ENCODE assay signal across 16 cellular contexts in the genomic region with DNA sequence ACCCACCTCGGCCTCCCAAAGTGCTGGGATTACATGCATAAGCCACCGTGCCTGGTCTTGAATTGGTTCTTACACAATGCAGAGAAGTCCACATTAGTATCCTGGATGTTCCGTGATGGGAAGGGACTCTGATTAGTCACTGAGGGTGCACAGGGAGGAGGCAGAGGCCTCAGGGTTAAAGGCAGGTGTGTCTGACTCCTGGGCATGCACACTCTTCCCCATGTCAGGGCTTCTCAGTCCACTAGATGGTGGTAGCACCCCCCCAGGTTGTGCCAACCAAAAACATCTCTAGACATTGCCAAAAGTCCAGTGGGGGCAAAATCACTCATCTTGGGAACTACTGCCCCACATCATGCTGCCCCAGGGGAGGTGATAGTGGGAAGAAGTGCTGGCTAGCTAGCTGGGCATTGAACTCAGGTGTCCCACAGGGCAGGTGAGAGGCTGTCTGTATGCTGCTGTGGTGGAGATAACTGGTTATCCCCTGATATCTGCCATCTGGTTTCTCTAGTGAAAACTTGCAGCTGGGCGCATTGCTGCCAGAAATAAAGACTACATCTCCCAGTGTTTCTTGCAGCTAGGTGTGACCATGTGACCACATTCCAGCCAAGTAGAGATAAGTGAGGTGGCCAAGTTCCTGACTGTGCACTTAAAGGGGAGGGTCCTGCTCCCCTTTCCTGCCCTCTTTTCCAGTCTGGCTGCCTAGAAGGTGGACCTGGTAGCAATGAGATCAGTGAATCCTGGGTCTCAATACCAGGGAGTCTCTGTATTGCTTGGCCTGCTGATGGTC. TPM values are rescaled to one million over a fixed set of nuclear protein-coding genes. Genes with fewer than 3 reads are reported as not detected.
DNase-seq lines count a peak whose midpoint lies in the region; ATAC-seq, FAIRE-seq and TF ChIP-seq lines count a peak whose summit lies in the region.
"Had no signal": no experiment of that assay in that cellular context is flagged by ENCODE, and none has a peak within 500 bp of the region (broad histone marks: within the 10 kb centered on the region; RNA-seq: fewer than 3 reads in every experiment).

No MANE protein-coding gene starts in this region.

- BruUV-seq in MCF 10A (replicated peaks; lab: Mats Ljungman, UMichigan) (no TSS peak), OCI-LY7 (replicated peaks; lab: Mats Ljungman, UMichigan) (no TSS peak)

- H3K9me3 ChIP-seq in breast epithelium, result no peaks in the 10 kb centered on the region
- no peaks in the 10 kb centered on the region for H3K9me3 ChIP-seq in OCI-LY7 (ENCODE audit: low read length)
- H3K9me3 ChIP-seq in small intestine (ENCODE audit: control insufficient read depth, low read depth), result no peaks in the 10 kb centered on the region
- H3K9me3 ChIP-seq: BE2C, gastroesophageal sphincter, pancreas had no signal

- no peak for FAIRE-seq in small intestine (lab: Jason Lieb, UNC)
- FAIRE-seq: pancreas had no signal

- no peak overlapping the region for H3K4me2 ChIP-seq in OCI-LY7 (ENCODE audit: low read length)

- H3K9me2 ChIP-seq in OCI-LY7 (ENCODE audit: insufficient read depth, low read length), result no peaks in the 10 kb centered on the region

- no peaks in the 10 kb centered on the region for H4K20me1 ChIP-seq in OCI-LY7 (ENCODE audit: insufficient read depth, low read length)

- H3K79me2 ChIP-seq in OCI-LY7 (ENCODE audit: insufficient read depth, low read depth, low read length), result no peaks in the 10 kb centered on the region

- H3K36me3 Mint-ChIP-seq in MCF 10A (ENCODE audit: insufficient read depth, unreplicated experiment), result peaks cover 8% of the 10 kb centered on the region

- H3K9me3 Mint-ChIP-seq in MCF 10A (ENCODE audit: unreplicated experiment), result no peaks in the 10 kb centered on the region

- H3K4me3 ChIP-seq in breast epithelium, result no peak overlapping the region
- no peak overlapping the region for H3K4me3 ChIP-seq in OCI-LY7 (ENCODE audit: low read depth, low read length, poor library complexity, severe bottlenecking)
- no peak overlapping the region for H3K4me3 ChIP-seq in small intestine (ENCODE audit: low read depth in 1 of 2, low read length in 2 of 2)
- H3K4me3 ChIP-seq: gastroesophageal sphincter, lung, pancreas had no signal

- no peaks in the 10 kb centered on the region for H3K36me3 ChIP-seq in breast epithelium
- H3K36me3 ChIP-seq in OCI-LY7 (ENCODE audit: insufficient read depth, low read length), result no peaks in the 10 kb centered on the region
- no peaks in the 10 kb centered on the region for H3K36me3 ChIP-seq in small intestine (ENCODE audit: control insufficient read depth in 2 of 2, insufficient read depth in 2 of 2, low read length in 2 of 2)
- H3K36me3 ChIP-seq: BE2C, gastroesophageal sphincter, pancreas had no signal

- CTCF ChIA-PET in MCF 10A (lab: Yijun Ruan, JAX) (interaction anchor here (0.6 to 25.4 kb wide), 10 partner anchors 10 to 1266 kb away, joined by 3 to 615 read pairs (median 4); partner anchors contain the start of gene SIRPB2), OCI-LY7 (lab: Charles Lee; ENCODE audit: unreplicated experiment) (no interaction called here)

- POLR2A ChIA-PET in MCF 10A (lab: Yijun Ruan, JAX) (interaction anchor here (0.7 to 8.6 kb wide), 8 partner anchors 8 to 259 kb away, joined by 3 to 122 read pairs (median 18); partner anchors contain the start of genes NSFL1C and SIRPB2), OCI-LY7 (lab: Charles Lee) (no interaction called here)

- H3K27ac Mint-ChIP-seq in MCF 10A (ENCODE audit: low read depth, unreplicated experiment), result peak overlapping the region; percentile 69

- H3K27me3 Mint-ChIP-seq in MCF 10A (ENCODE audit: insufficient read depth, unreplicated experiment), result no peaks in the 10 kb centered on the region

- no peak overlapping the region for H2AFZ ChIP-seq in OCI-LY7 (ENCODE audit: low read length)

- H3K4me1 Mint-ChIP-seq in MCF 10A (ENCODE audit: insufficient read depth, unreplicated experiment), result peaks cover 43% of the 10 kb centered on the region

- TF ChIP-seq CTCF in MCF 10A (IDR thresholded peaks at IDR 0.05; ENCODE audit: unreplicated experiment), result no peak
- TF ChIP-seq CTCF in breast epithelium (IDR thresholded peaks at IDR 0.05), result no peak
- peak; percentile 49; the same call in 1 of the 2 replicates for TF ChIP-seq CTCF in OCI-LY7 (conservative IDR thresholded peaks at IDR 0.05; ENCODE audit: low read length)

- no peak overlapping the region for H3K27ac ChIP-seq in breast epithelium
- H3K27ac ChIP-seq in OCI-LY7 (ENCODE audit: low read depth, low read length, poor library complexity, severe bottlenecking), result no peak overlapping the region
- H3K27ac ChIP-seq in small intestine (ENCODE audit: low read depth in 1 of 2, low read length in 1 of 2), result no peak overlapping the region
- H3K27ac ChIP-seq: gastroesophageal sphincter, HL-60, pancreas had no signal

- 66 to 79% (median 79%) methylated on average over 4 of the region's 4 CpGs for WGBS in small intestine, 3 donors

- DNase-seq in MCF 10A (ENCODE audit: unreplicated experiment), result peak; percentile 92
- no peak for DNase-seq in breast epithelium (ENCODE audit: low spot score in 2 of 2)
- peak; percentile 11 for DNase-seq in OCI-LY7 (ENCODE audit: low spot score)
- DNase-seq in dermis blood vessel endothelial cell, result peak; percentile 41
- peak; percentile 21 for DNase-seq in small intestine
- no peak for DNase-seq in AG20443 (ENCODE audit: low spot score)
- DNase-seq: activated CD4-positive, CD25-positive, alpha-beta regulatory T cell; BE2C; NCI-H187 treated with DMSO at 0.1 percent for 48 hours; pancreas; stimulated activated CD4-positive, alpha-beta T cell treated with anti-CD3 and anti-CD28 coated beads, Interleukin-4, amount 100 ng/mL, for 24 hours had no signal

- ATAC-seq in GM18867 (IDR thresholded peaks at IDR 0.05; ENCODE audit: unreplicated experiment) (no peak), HG03280 (IDR thresholded peaks at IDR 0.05; ENCODE audit: unreplicated experiment) (no peak)
- ATAC-seq: gastroesophageal sphincter had no signal

- H3K27me3 ChIP-seq in breast epithelium (no peaks in the 10 kb centered on the region), small intestine (ENCODE audit: control insufficient read depth in 2 of 2, insufficient read depth in 2 of 2, low read length in 2 of 2) (no peaks in the 10 kb centered on the region)
- H3K27me3 ChIP-seq: BE2C, pancreas had no signal

- intact Hi-C loops in MCF 10A (cut with micrococcal nuclease), result loop anchor here (1.0 to 10.0 kb wide), 2 partner anchors 28 to 630 kb away; partner anchors contain the start of gene STK35
- intact Hi-C loops in breast epithelium (cut with DNase I; ENCODE audit: low total_unique reads), result no loop called here
- intact Hi-C loops in OCI-LY7 (cut with micrococcal nuclease; ENCODE audit: unreplicated experiment), result loop anchor here (2.0 to 10.0 kb wide), 3 partner anchors 28 to 250 kb away; partner anchors contain the start of gene RAD21L1

- H3K4me1 ChIP-seq in breast epithelium (no peaks in the 10 kb centered on the region), OCI-LY7 (ENCODE audit: insufficient read depth, low read length, poor library complexity, severe bottlenecking) (peaks cover 5% of the 10 kb centered on the region), small intestine (ENCODE audit: control insufficient read depth in 2 of 2, insufficient read depth in 1 of 2, low read depth in 1 of 2, low read length in 1 of 2) (peaks cover 0 to 6% of the 10 kb centered on the region in 2 donors)
- H3K4me1 ChIP-seq: BE2C had no signal

- TF ChIP-seq POLR2A in breast epithelium (IDR thresholded peaks at IDR 0.05), result no peak

- no peak overlapping the region for H3K4me3 Mint-ChIP-seq in MCF 10A (ENCODE audit: unreplicated experiment)

RNA-seq across cellular contexts. Expression of gene NSFL1C, which starts 8.4 kb away (rescaled TPM):
- total RNA-seq in MCF 10A (2022), result 63.3 and 76.1 TPM in 2 replicates
- 10 to 100 TPM; 36.7 to 67.5 (median 49.5) TPM for total RNA-seq in breast epithelium
- total RNA-seq in OCI-LY7 (2014; rRNA removed; shearing (Covaris generic)), result 40.2 and 49.6 TPM in 2 replicates
- total RNA-seq in OCI-LY7 (2022), result 77.1 and 80.0 TPM in 2 replicates
- 28.8 and 39.6 TPM in 2 replicates for total RNA-seq in dermis blood vessel endothelial cell
- 10 to 100 TPM; 44.7 to 62.3 (median 45.7) TPM for polyA plus RNA-seq in small intestine

RNA-seq across cellular contexts. Expression of gene SIRPB2, which starts 16.2 kb away (rescaled TPM):
- total RNA-seq in MCF 10A (2022), result 1.3 and 1.8 TPM in 2 replicates
- 10 to 100 TPM in 1 of 3 donors, 1 to 10 TPM in 2; 2.9 to 30.9 (median 4.3) TPM for total RNA-seq in breast epithelium
- total RNA-seq in OCI-LY7 (2014; rRNA removed; shearing (Covaris generic)), result not detected in 2 replicates
- not detected in 2 replicates for total RNA-seq in OCI-LY7 (2022)
- total RNA-seq in dermis blood vessel endothelial cell, result 0.51 and 1.3 TPM in 2 replicates
- 1 to 10 TPM in 1 of 3 donors, under 1 TPM in 1, not detected in 1; 0.81 to 1.7 TPM for polyA plus RNA-seq in small intestine

Comparison
In these comparisons a context has a peak if more than half of its experiments do, and no peak if none do; other contexts are left out.
1. DNase-seq: peak in MCF 10A (single experiment), OCI-LY7 (single experiment), dermis blood vessel endothelial cell (single experiment) and small intestine (single experiment); none in breast epithelium (0 of 2) and AG20443 (single experiment).